ENCODE assay signal across 1 cellular context in genomic region chr1:45442272-45442671, GRCh38.
TF ChIP-seq lines count a peak whose summit lies in the region.

No MANE protein-coding gene starts in this region.

TF ChIP-seq in HEK293T, 16 proteins besides CTCF, POLR2A, EP300 and RAD21 (continued from another document):
- TF ChIP-seq PKNOX1 (IDR thresholded peaks at IDR 0.05): no peak
- no peak for TF ChIP-seq NFRKB (IDR thresholded peaks at IDR 0.05)
- no peak for TF ChIP-seq ELF4 (IDR thresholded peaks at IDR 0.05)
- TF ChIP-seq SUZ12 (IDR thresholded peaks at IDR 0.05): no peak
- TF ChIP-seq TARDBP (IDR thresholded peaks at IDR 0.05): no peak
- no peak for TF ChIP-seq HDGF (IDR thresholded peaks at IDR 0.05; ENCODE audit: borderline replicate concordance)
